Comparison of ENCODE assay signal across 11 cellular contexts in genomic region chr5:42250-42649, GRCh38. TPM values are rescaled to one million over a fixed set of nuclear protein-coding genes. Genes with fewer than 3 reads are reported as not detected.
DNase-seq lines count a peak whose midpoint lies in the region; FAIRE-seq and TF ChIP-seq lines count a peak whose summit lies in the region.
"Had no signal": no experiment of that assay in that cellular context is flagged by ENCODE, and none has a peak within 500 bp of the region (broad histone marks: within the 10 kb centered on the region; RNA-seq: fewer than 3 reads in every experiment).

No MANE protein-coding gene starts in this region.

- no peaks in the 10 kb centered on the region for H3K9me3 ChIP-seq in HEK293 (ENCODE audit: control insufficient read depth, insufficient read depth, low read depth, low read length)
- H3K9me3 ChIP-seq in astrocyte (ENCODE audit: insufficient read depth, low read depth, low read length): no peaks in the 10 kb centered on the region
- H3K9me3 ChIP-seq: BLaER1 treated with 17β-estradiol and CSF1 and Interleukin-3, amounts not matched to agents 10 nM and 100 nM had no signal

- H3K9ac ChIP-seq in astrocyte (ENCODE audit: low read length): no peak overlapping the region
- H3K9ac ChIP-seq: BLaER1 treated with 17β-estradiol and CSF1 and Interleukin-3, amounts not matched to agents 10 nM and 100 nM had no signal

- no peak overlapping the region for H3K4me3 ChIP-seq in HEK293 (ENCODE audit: low read depth, low read length)
- H3K4me3 ChIP-seq in astrocyte (ENCODE audit: insufficient read depth, low read depth, low read length): no peak overlapping the region
- H3K4me3 ChIP-seq: BLaER1 treated with 17β-estradiol and CSF1 and Interleukin-3, amounts not matched to agents 10 nM and 100 nM had no signal

- H3K27ac Mint-ChIP-seq in astrocyte (ENCODE audit: unreplicated experiment): no peak overlapping the region
- H3K27ac Mint-ChIP-seq in activated CD4-positive, alpha-beta memory T cell treated with anti-CD3 and anti-CD28 coated beads, Interleukin-2, amount 10 ng/mL, durations not matched to agents 7 days and 5 days: no peak overlapping the region

- POLR2A ChIA-PET in HEK293 (lab: Yijun Ruan, JAX): no interaction called here
- POLR2A ChIA-PET in activated CD4-positive, alpha-beta memory T cell treated with anti-CD3 and anti-CD28 coated beads, Interleukin-2, amount 10 ng/mL, durations not matched to agents 7 days and 5 days (lab: Charles Lee): no interaction called here

- H4K20me1 ChIP-seq in astrocyte (ENCODE audit: insufficient read depth, low read length): no peaks in the 10 kb centered on the region
- H4K20me1 ChIP-seq: BLaER1 treated with 17β-estradiol and CSF1 and Interleukin-3, amounts not matched to agents 10 nM and 100 nM had no signal

- no peaks in the 10 kb centered on the region for H3K79me2 ChIP-seq in astrocyte (ENCODE audit: insufficient read depth, low read length)

- H3K4me1 Mint-ChIP-seq in astrocyte (ENCODE audit: low read depth, unreplicated experiment): peaks cover 4% of the 10 kb centered on the region
- H3K4me1 Mint-ChIP-seq in activated CD4-positive, alpha-beta memory T cell treated with anti-CD3 and anti-CD28 coated beads, Interleukin-2, amount 10 ng/mL, durations not matched to agents 7 days and 5 days: no peaks in the 10 kb centered on the region

- H3K27ac ChIP-seq in HEK293 (ENCODE audit: extremely low read depth, low read depth, low read length): no peak overlapping the region
- no peak overlapping the region for H3K27ac ChIP-seq in astrocyte (ENCODE audit: low read depth, low read length)
- H3K27ac ChIP-seq: BLaER1 treated with 17β-estradiol and CSF1 and Interleukin-3, amounts not matched to agents 10 nM and 100 nM had no signal

- H2AFZ ChIP-seq in astrocyte (ENCODE audit: low read depth, low read length): no peak overlapping the region

- no peak overlapping the region for H3K4me3 Mint-ChIP-seq in astrocyte (ENCODE audit: unreplicated experiment)
- no peak overlapping the region for H3K4me3 Mint-ChIP-seq in activated CD4-positive, alpha-beta memory T cell treated with anti-CD3 and anti-CD28 coated beads, Interleukin-2, amount 10 ng/mL, durations not matched to agents 7 days and 5 days

- no peaks in the 10 kb centered on the region for H3K9me3 Mint-ChIP-seq in astrocyte (ENCODE audit: unreplicated experiment)
- no peaks in the 10 kb centered on the region for H3K9me3 Mint-ChIP-seq in activated CD4-positive, alpha-beta memory T cell treated with anti-CD3 and anti-CD28 coated beads, Interleukin-2, amount 10 ng/mL, durations not matched to agents 7 days and 5 days

- H3K4me1 ChIP-seq in HEK293 (ENCODE audit: control insufficient read depth, insufficient read depth, low read length): no peaks in the 10 kb centered on the region
- peaks cover 2% of the 10 kb centered on the region for H3K4me1 ChIP-seq in astrocyte (ENCODE audit: insufficient read depth, low read length)
- H3K4me1 ChIP-seq: BLaER1 treated with 17β-estradiol and CSF1 and Interleukin-3, amounts not matched to agents 10 nM and 100 nM had no signal

- peaks cover 50% of the 10 kb centered on the region for H3K27me3 Mint-ChIP-seq in astrocyte (ENCODE audit: low read depth, unreplicated experiment)
- peaks cover 12% of the 10 kb centered on the region for H3K27me3 Mint-ChIP-seq in activated CD4-positive, alpha-beta memory T cell treated with anti-CD3 and anti-CD28 coated beads, Interleukin-2, amount 10 ng/mL, durations not matched to agents 7 days and 5 days

- CTCF ChIA-PET in HEK293 (lab: Yijun Ruan, JAX): no interaction called here
- CTCF ChIA-PET in activated CD4-positive, alpha-beta memory T cell treated with anti-CD3 and anti-CD28 coated beads, Interleukin-2, amount 10 ng/mL, durations not matched to agents 7 days and 5 days (lab: Charles Lee): no interaction called here

- TF ChIP-seq CTCF in HEK293 (tag by site-specific recombination; IDR thresholded peaks at IDR 0.05) (no peak), astrocyte (IDR thresholded peaks at IDR 0.05; ENCODE audit: insufficient read depth, low read depth, low read length) (peak; percentile 42)

- DNase-seq in A172 (ENCODE audit: low spot score) (peak; percentile 23), astrocyte (ENCODE audit: low read depth) (no peak), iPS-NIHi7 (ENCODE audit: extremely low spot score) (peak; percentile 63), NCI-H446 (lab: John Stamatoyannopoulos, UW) (no peak), NCI-H345 treated with DMSO at 0.1 percent for 48 hours (lab: John Stamatoyannopoulos, UW; ENCODE audit: unreplicated experiment) (no peak)
- no peak for DNase-seq in activated T-cell treated with anti-CD3 and anti-CD28 coated beads, Interleukin-2, amount 50 U/mL, for 1 hour
- no peak for DNase-seq in activated CD4-positive, alpha-beta memory T cell treated with anti-CD3 and anti-CD28 coated beads, Interleukin-2, amount 10 ng/mL, durations not matched to agents 7 days and 5 days
- DNase-seq: activated CD8-positive, alpha-beta memory T cell treated with anti-CD3 and anti-CD28 coated beads, Interleukin-2, amount 50 U/mL, for 48 hours; stimulated activated CD4-positive, alpha-beta T cell treated with anti-CD3 and anti-CD28 coated beads, Interleukin-4, amount 100 ng/mL, for 24 hours had no signal

- H3K4me2 ChIP-seq in astrocyte (ENCODE audit: low read length): no peak overlapping the region
- H3K4me2 ChIP-seq: BLaER1 treated with 17β-estradiol and CSF1 and Interleukin-3, amounts not matched to agents 10 nM and 100 nM had no signal

- H3K27me3 ChIP-seq in astrocyte (ENCODE audit: insufficient read depth, low read length): peaks cover 24% of the 10 kb centered on the region
- H3K27me3 ChIP-seq: BLaER1 treated with 17β-estradiol and CSF1 and Interleukin-3, amounts not matched to agents 10 nM and 100 nM had no signal

- H3K36me3 Mint-ChIP-seq in astrocyte (ENCODE audit: low read depth, unreplicated experiment): no peaks in the 10 kb centered on the region
- no peaks in the 10 kb centered on the region for H3K36me3 Mint-ChIP-seq in activated CD4-positive, alpha-beta memory T cell treated with anti-CD3 and anti-CD28 coated beads, Interleukin-2, amount 10 ng/mL, durations not matched to agents 7 days and 5 days (ENCODE audit: low read depth)

- FAIRE-seq in astrocyte (lab: Jason Lieb, UNC): no peak

- H3K36me3 ChIP-seq in HEK293 (ENCODE audit: control insufficient read depth in 2 of 2, insufficient read depth in 1 of 2, low read length in 2 of 2): no peaks in the 10 kb centered on the region
- H3K36me3 ChIP-seq in astrocyte (ENCODE audit: insufficient read depth, low read length): no peaks in the 10 kb centered on the region
- H3K36me3 ChIP-seq: BLaER1 treated with 17β-estradiol and CSF1 and Interleukin-3, amounts not matched to agents 10 nM and 100 nM had no signal

TF ChIP-seq in HEK293, 187 proteins besides CTCF, POLR2A, EP300 and RAD21:
- TF ChIP-seq ZNF654 (tag by site-specific recombination; IDR thresholded peaks at IDR 0.05; ENCODE audit: low read depth) (peak; percentile 81), ZNF768 (tag by site-specific recombination; IDR thresholded peaks at IDR 0.05) (no peak)
TF ChIP-seq in HEK293: peak in this region for 1.

RNA-seq across cellular contexts. Expression of gene PLEKHG4B, which starts 49.7 kb away (rescaled TPM):
- 0.29 and 0.74 TPM in 2 replicates for total RNA-seq in A172 (2014; rRNA removed; shearing (Covaris generic))
- total RNA-seq in astrocyte: 6.1 and 8.1 TPM in 2 replicates
- total RNA-seq in activated CD4-positive, alpha-beta memory T cell treated with anti-CD3 and anti-CD28 coated beads, Interleukin-2, amount 10 ng/mL, durations not matched to agents 7 days and 5 days: not detected

Comparison
In these comparisons a context has a peak if more than half of its experiments do, and no peak if none do; other contexts are left out.
1. DNase-seq: peak in A172 (single experiment) and iPS-NIHi7 (single experiment); none in astrocyte (single experiment), NCI-H446 (0 of 2), NCI-H345 treated with DMSO at 0.1 percent for 48 hours (single experiment), activated T-cell treated with anti-CD3 and anti-CD28 coated beads, Interleukin-2, amount 50 U/mL, for 1 hour (single experiment) and activated CD4-positive, alpha-beta memory T cell treated with anti-CD3 and anti-CD28 coated beads, Interleukin-2, amount 10 ng/mL, durations not matched to agents 7 days and 5 days (single experiment).